Comparison of ENCODE assay signal across 8 cellular contexts in genomic region chr3:195954052-195954751, GRCh38. TPM values are rescaled to one million over a fixed set of nuclear protein-coding genes. Genes with fewer than 3 reads are reported as not detected.
DNase-seq lines count a peak whose midpoint lies in the region; ATAC-seq and TF ChIP-seq lines count a peak whose summit lies in the region.
"Not testable (repeated sequence)": the region's sequence is repeated elsewhere in the genome, so short reads cannot be mapped to it uniquely, and the experiment has no call there.

No MANE protein-coding gene starts in this region.

- H3K79me2 ChIP-seq in Loucy (ENCODE audit: insufficient read depth, low read length) = peaks cover 17% of the 10 kb centered on the region; the same call in 1 of the 2 replicates

- not testable (repeated sequence) for H3K9ac ChIP-seq in Loucy (ENCODE audit: low read depth, low read length, poor library complexity, severe bottlenecking)

- intact Hi-C loops in dorsolateral prefrontal cortex (cut with DNase I); aorta (cut with DNase I): not testable (repeated sequence)

- H3K27ac ChIP-seq in dorsolateral prefrontal cortex (peak overlapping the region in 13 of 59 donors; percentile 24 to 72 (median 43)), skin epidermis (peak overlapping the region in 12 of 21 experiments; percentile 29 to 87 (median 70))
- not testable (repeated sequence) for H3K27ac ChIP-seq in aorta (ENCODE audit: low read depth in 1 of 2, low read length in 2 of 2)

- not testable (repeated sequence) for H3K36me3 ChIP-seq in Loucy (ENCODE audit: insufficient read depth, low read length); aorta (ENCODE audit: control insufficient read depth in 1 of 2, insufficient read depth in 2 of 2, low read length in 1 of 2)

- H3K4me3 ChIP-seq in Loucy (ENCODE audit: low read length, poor library complexity, severe bottlenecking) (peak overlapping the region; percentile 69), dorsolateral prefrontal cortex (peak overlapping the region in 53 of 59 donors; percentile 24 to 72 (median 49)), skin epidermis (peak overlapping the region; percentile 19 to 43 (median 40))
- H3K4me3 ChIP-seq in aorta (ENCODE audit: low read length in 2 of 2) = not testable (repeated sequence)

- H2AFZ ChIP-seq in Loucy (ENCODE audit: low read length) = not testable (repeated sequence)

- 3 to 6% methylated on average over 37 to 64 of the region's 84 CpGs for WGBS in aorta, 2 donors

- H3K9me3 ChIP-seq in Loucy (ENCODE audit: insufficient read depth, low read depth, low read length); aorta (ENCODE audit: control insufficient read depth, low read length): not testable (repeated sequence)

- H3K4me1 ChIP-seq in Loucy (ENCODE audit: insufficient read depth, low read length, poor library complexity, severe bottlenecking); aorta (ENCODE audit: control insufficient read depth in 1 of 2, insufficient read depth in 2 of 2, low read length in 2 of 2): not testable (repeated sequence)

- peak overlapping the region; percentile 37 for H3K4me2 ChIP-seq in Loucy (ENCODE audit: low read depth, low read length, poor library complexity, severe bottlenecking)

- H3K27me3 ChIP-seq in Loucy (ENCODE audit: insufficient read depth, low read length, poor library complexity, severe bottlenecking); dorsolateral prefrontal cortex; aorta (ENCODE audit: control insufficient read depth in 1 of 2, insufficient read depth in 2 of 2, low read length in 1 of 2): not testable (repeated sequence)

- ATAC-seq in GM18517 (IDR thresholded peaks at IDR 0.05; ENCODE audit: unreplicated experiment) (peak; percentile 92), HG02642 (IDR thresholded peaks at IDR 0.05; ENCODE audit: poor library complexity, unreplicated experiment) (peak; percentile 98), aorta (ENCODE audit: low FRiP score) (peak; percentile 98)

- not testable (repeated sequence) for H3K9me2 ChIP-seq in Loucy (replicated peaks; ENCODE audit: low read depth, low read length)

- not testable (repeated sequence) for H4K20me1 ChIP-seq in Loucy (ENCODE audit: insufficient read depth, low read length, poor library complexity, severe bottlenecking)

- H3F3A ChIP-seq in Loucy (ENCODE audit: low read depth) = not testable (repeated sequence)

- not testable (repeated sequence) for TF ChIP-seq CTCF in Loucy (conservative IDR thresholded peaks at IDR 0.05; ENCODE audit: low read length)
- TF ChIP-seq CTCF in dorsolateral prefrontal cortex (IDR thresholded peaks at IDR 0.05 in 54 of 56, conservative IDR thresholded peaks at IDR 0.05 in 2 of 56; ENCODE audit: low read depth in 1 of 56, partially characterized antibody in 56 of 56) = peak in 5 of 56 donors; percentile 12 to 30 (median 13)

- peak; percentile 46 to 49 for DNase-seq in activated CD8-positive, alpha-beta memory T cell treated with anti-CD3 and anti-CD28 coated beads for 4 hours (ENCODE audit: low read depth in 2 of 2)
- DNase-seq in dorsolateral prefrontal cortex = peak in 7 of 10 donors; percentile 35 to 87 (median 73)
- DNase-seq in islet precursor cell = peak; percentile 90
- peak; percentile 91 to 93 for DNase-seq in aorta

RNA-seq across cellular contexts. Expression of gene TNK2, which starts 45.9 kb away (rescaled TPM):
- 100 to 1,000 TPM; 167 to 402 (median 279) TPM for total RNA-seq in dorsolateral prefrontal cortex
- total RNA-seq in aorta = 10 to 100 TPM; 51.7 to 81.3 TPM
- 100 to 1,000 TPM in 1 of 2 donors, 1 to 10 TPM in 1; 9.3 to 162 TPM for polyA plus RNA-seq in aorta
